ENCODE assay signal across 22 cellular contexts in the genomic region with DNA sequence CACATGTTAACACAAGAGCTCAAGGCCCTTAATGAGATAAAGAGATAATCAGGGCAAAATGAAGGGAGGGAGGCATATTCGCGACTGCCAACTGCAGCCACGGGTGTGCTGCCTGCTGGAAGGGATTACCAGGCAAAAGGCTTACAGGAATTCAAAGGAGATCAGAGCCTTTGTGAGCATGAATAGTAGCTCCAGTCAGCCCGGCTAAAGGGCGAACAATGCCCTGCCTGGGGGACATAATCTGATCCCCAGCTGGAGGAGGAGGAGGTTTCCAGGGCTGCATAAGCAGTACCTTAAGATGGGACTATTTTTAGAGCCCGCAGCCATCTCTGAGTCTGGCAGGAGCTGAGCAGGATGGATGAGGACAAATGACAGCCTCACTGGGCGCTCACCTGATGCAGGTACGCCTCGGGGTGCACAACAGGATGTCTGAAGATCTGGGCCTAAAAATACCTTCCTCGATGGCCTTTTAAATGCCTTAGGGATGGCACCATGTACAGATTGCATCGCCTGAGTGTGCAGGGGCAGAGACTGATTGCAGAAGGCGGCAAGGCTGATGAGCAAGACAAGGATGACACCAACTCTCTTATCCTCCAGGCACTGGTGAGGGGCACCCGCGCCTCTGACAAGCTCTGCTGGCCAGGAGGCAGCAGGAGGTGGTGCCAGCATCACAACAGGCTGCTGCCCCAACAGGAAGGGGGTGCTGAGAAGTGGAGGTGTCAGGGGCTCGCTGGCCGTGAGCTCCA.
DNase-seq lines count a peak whose midpoint lies in the region; ATAC-seq, FAIRE-seq and TF ChIP-seq lines count a peak whose summit lies in the region.
"Had no signal": no experiment of that assay in that cellular context is flagged by ENCODE, and none has a peak within 500 bp of the region (broad histone marks: within the 10 kb centered on the region; RNA-seq: fewer than 3 reads in every experiment).

No MANE protein-coding gene starts in this region.

- no peaks in the 10 kb centered on the region for H3K9me3 ChIP-seq in lower lobe of right lung
- H3K9me3 ChIP-seq: A549, esophagus muscularis mucosa, prostate gland had no signal

- no peaks in the 10 kb centered on the region for H3K27me3 Mint-ChIP-seq in CD14-positive monocyte (ENCODE audit: low read depth in 3 of 3)
- H3K27me3 Mint-ChIP-seq: CD4-positive, alpha-beta T cell; dendritic cell treated with granulocyte-macrophage colony-stimulating factor and Interleukin-4, amounts not matched to agents 40 ng/mL and 50 ng/mL, for 4 days; stimulated activated naive CD8-positive, alpha-beta T cell treated with anti-CD3 and anti-CD28 coated beads, Interleukin-15, Interleukin-2, amounts not matched to agents 100 ng/mL and 50 ng/mL, for 24 hours; T-cell had no signal

- FAIRE-seq in HTR-8/SVneo (lab: Jason Lieb, UNC): no peak
- FAIRE-seq: A549 had no signal

- intact Hi-C loops in CD14-positive monocyte (cut with micrococcal nuclease): no loop called here
- intact Hi-C loops in dorsolateral prefrontal cortex (cut with DNase I): loop anchor here in 1 of 2 donors (5.0 kb wide), 1 partner anchor 36 kb away; no protein-coding TSS in a partner anchor
- intact Hi-C loops in lower lobe of right lung (cut with DNase I): no loop called here

- ATAC-seq in lower lobe of right lung (no peak), GM18867 (IDR thresholded peaks at IDR 0.05; ENCODE audit: unreplicated experiment) (no peak), GM19397 (IDR thresholded peaks at IDR 0.05; ENCODE audit: unreplicated experiment) (no peak)
- ATAC-seq: A549, Right ventricle myocardium inferior, T-cell had no signal

- peaks cover 7 to 9% of the 10 kb centered on the region in 2 donors for H3K36me3 Mint-ChIP-seq in CD14-positive monocyte

- TF ChIP-seq CTCF in CD14-positive monocyte (IDR thresholded peaks at IDR 0.05) (no peak), dorsolateral prefrontal cortex (IDR thresholded peaks at IDR 0.05 in 54 of 56, conservative IDR thresholded peaks at IDR 0.05 in 2 of 56; ENCODE audit: low read depth in 1 of 56, partially characterized antibody in 56 of 56) (no peak), lower lobe of right lung (IDR thresholded peaks at IDR 0.05) (no peak)

- H3K36me3 ChIP-seq in lower lobe of right lung: no peaks in the 10 kb centered on the region
- H3K36me3 ChIP-seq: prostate gland had no signal

- H3K4me3 ChIP-seq in dorsolateral prefrontal cortex: peak overlapping the region in 1 of 59 donors; percentile 11
- no peak overlapping the region for H3K4me3 ChIP-seq in lower lobe of right lung
- H3K4me3 ChIP-seq: A549, esophagus muscularis mucosa, prostate gland had no signal

- peaks cover 12% of the 10 kb centered on the region for H3K4me1 Mint-ChIP-seq in CD14-positive monocyte

- H3K27ac ChIP-seq in dorsolateral prefrontal cortex: peak overlapping the region in 51 of 59 donors; percentile 12 to 84 (median 64)
- no peak overlapping the region for H3K27ac ChIP-seq in lower lobe of right lung
- H3K27ac ChIP-seq: A549, esophagus muscularis mucosa, prostate gland had no signal

- H3K4me3 Mint-ChIP-seq in CD14-positive monocyte: no peak overlapping the region
- H3K4me3 Mint-ChIP-seq: CD4-positive, alpha-beta T cell; dendritic cell treated with granulocyte-macrophage colony-stimulating factor and Interleukin-4, amounts not matched to agents 40 ng/mL and 50 ng/mL, for 4 days; stimulated activated naive CD8-positive, alpha-beta T cell treated with anti-CD3 and anti-CD28 coated beads, Interleukin-15, Interleukin-2, amounts not matched to agents 100 ng/mL and 50 ng/mL, for 24 hours; T-cell had no signal

- no peaks in the 10 kb centered on the region for H3K4me1 ChIP-seq in lower lobe of right lung
- H3K4me1 ChIP-seq: A549, esophagus muscularis mucosa, prostate gland had no signal

- H3K27me3 ChIP-seq in dorsolateral prefrontal cortex (no peaks in the 10 kb centered on the region), lower lobe of right lung (ENCODE audit: low read depth) (no peaks in the 10 kb centered on the region)
- H3K27me3 ChIP-seq: esophagus muscularis mucosa had no signal

- peaks cover 0 to 2% (median 0%) of the 10 kb centered on the region in 7 donors for H3K9me3 Mint-ChIP-seq in CD14-positive monocyte
- H3K9me3 Mint-ChIP-seq: CD4-positive, alpha-beta T cell; dendritic cell treated with granulocyte-macrophage colony-stimulating factor and Interleukin-4, amounts not matched to agents 40 ng/mL and 50 ng/mL, for 4 days; stimulated activated naive CD8-positive, alpha-beta T cell treated with anti-CD3 and anti-CD28 coated beads, Interleukin-15, Interleukin-2, amounts not matched to agents 100 ng/mL and 50 ng/mL, for 24 hours; T-cell had no signal

- peak; percentile 39 for DNase-seq in CD14-positive monocyte (ENCODE audit: low spot score)
- peak; percentile 77 for DNase-seq in NCI-H524 treated with DMSO at 0.1 percent for 48 hours (lab: John Stamatoyannopoulos, UW)
- peak in 2 of 10 donors; percentile 60 to 76 for DNase-seq in dorsolateral prefrontal cortex
- peak; percentile 15 for DNase-seq in midbrain (lab: John Stamatoyannopoulos, UW)
- DNase-seq in lower lobe of right lung: no peak
- no peak for DNase-seq in HTR-8/SVneo (ENCODE audit: insufficient read length, low spot score)
- DNase-seq: activated gamma-delta T cell treated with Interleukin-2 at 50 U/mL for 16 hours; aorta; CD4-positive, alpha-beta T cell; KG1; NCI-H1092; NK-92 treated with Interleukin-12 subunit alpha and Interleukin-12 subunit beta, amount 100 ng/mL, for 24 hours; stimulated activated CD4-positive, alpha-beta T cell treated with anti-CD3 and anti-CD28 coated beads, Interleukin-12 subunit alpha, Interleukin-12 subunit beta, amount 100 ng/mL, for 4 hours; T-cell had no signal

- H3K27ac Mint-ChIP-seq in CD14-positive monocyte: no peak overlapping the region
- H3K27ac Mint-ChIP-seq: CD4-positive, alpha-beta T cell; dendritic cell treated with granulocyte-macrophage colony-stimulating factor and Interleukin-4, amounts not matched to agents 40 ng/mL and 50 ng/mL, for 4 days; stimulated activated naive CD8-positive, alpha-beta T cell treated with anti-CD3 and anti-CD28 coated beads, Interleukin-15, Interleukin-2, amounts not matched to agents 100 ng/mL and 50 ng/mL, for 24 hours; T-cell had no signal

Comparison
In these comparisons a context has a peak if more than half of its experiments do, and no peak if none do; other contexts are left out.
1. DNase-seq: peak in CD14-positive monocyte (single experiment), NCI-H524 treated with DMSO at 0.1 percent for 48 hours (single experiment) and midbrain (single experiment); none in lower lobe of right lung (single experiment) and HTR-8/SVneo (single experiment).